8 cellular contexts compared by ENCODE assay signal in the genomic region with DNA sequence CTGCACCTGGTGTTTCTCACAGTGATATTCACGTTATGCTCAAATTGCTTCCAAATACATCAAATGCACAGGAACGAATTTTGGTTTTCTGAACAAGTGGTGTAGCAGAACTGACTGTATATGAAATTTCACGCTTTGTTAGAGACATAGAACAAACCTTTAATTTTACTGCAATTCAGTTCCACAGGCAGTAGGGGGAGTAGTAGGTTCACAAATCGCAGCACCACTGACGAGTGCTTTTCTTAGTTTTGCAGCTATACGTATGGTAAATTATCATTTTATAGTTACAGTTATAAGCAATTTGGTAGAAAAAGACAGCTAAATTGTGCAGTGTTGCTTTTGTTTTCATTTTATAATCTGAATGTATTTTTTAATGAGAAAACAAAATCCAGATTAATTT.
DNase-seq lines count a peak whose midpoint lies in the region; ATAC-seq and TF ChIP-seq lines count a peak whose summit lies in the region.

No MANE protein-coding gene starts in this region.

- DNase-seq in A172 (ENCODE audit: low spot score): peak; percentile 6
- peak; percentile 17 for DNase-seq in GM06990 (ENCODE audit: extremely low read depth, insufficient read length)
- DNase-seq in RWPE2 (ENCODE audit: low spot score): no peak
- DNase-seq in glutamatergic neuron: no peak
- no peak for DNase-seq in Ammon's horn (ENCODE audit: low spot score)
- no peak for DNase-seq in activated effector memory CD4-positive, alpha-beta T cell treated with Interleukin-2 at 50 U/mL for 16 hours

- no peaks in the 10 kb centered on the region for H3K27me3 ChIP-seq in GM06990 (replicated peaks; ENCODE audit: control insufficient read depth, insufficient read depth, low read length)
- no peaks in the 10 kb centered on the region for H3K27me3 ChIP-seq in RWPE2 (ENCODE audit: insufficient read depth, poor library complexity, severe bottlenecking)

- H3K4me1 Mint-ChIP-seq in glutamatergic neuron (ENCODE audit: low read depth, unreplicated experiment): no peaks in the 10 kb centered on the region

- no peaks in the 10 kb centered on the region for H3K9me3 ChIP-seq in RWPE2 (ENCODE audit: severe bottlenecking)

- H3K27ac Mint-ChIP-seq in glutamatergic neuron (ENCODE audit: unreplicated experiment): no peak overlapping the region

- H3K4me3 Mint-ChIP-seq in glutamatergic neuron (ENCODE audit: unreplicated experiment): no peak overlapping the region

- H3K36me3 ChIP-seq in GM06990 (ENCODE audit: control insufficient read depth, insufficient read depth, low read length): no peaks in the 10 kb centered on the region
- H3K36me3 ChIP-seq in RWPE2 (ENCODE audit: low read depth): no peaks in the 10 kb centered on the region

- no peak overlapping the region for H3K27ac ChIP-seq in RWPE2 (ENCODE audit: poor library complexity, severe bottlenecking)

- H3K9me3 Mint-ChIP-seq in glutamatergic neuron (ENCODE audit: unreplicated experiment): peaks cover 1% of the 10 kb centered on the region

- no peaks in the 10 kb centered on the region for H3K4me1 ChIP-seq in RWPE2 (ENCODE audit: insufficient read depth, poor library complexity, severe bottlenecking)

- H3K36me3 Mint-ChIP-seq in glutamatergic neuron (ENCODE audit: unreplicated experiment): peaks cover 10% of the 10 kb centered on the region

- no peak overlapping the region for H3K4me3 ChIP-seq in GM06990 (replicated peaks; ENCODE audit: low read depth, low read length)
- H3K4me3 ChIP-seq in RWPE2 (ENCODE audit: severe bottlenecking): no peak overlapping the region

- peak; percentile 70 for TF ChIP-seq CTCF in GM06990 (IDR thresholded peaks at IDR 0.05; ENCODE audit: insufficient read depth, low read length, poor library complexity, severe bottlenecking)
- TF ChIP-seq CTCF in RWPE2 (IDR thresholded peaks at IDR 0.05; ENCODE audit: poor library complexity, severe bottlenecking): peak; percentile 64
- peak; percentile 90 for TF ChIP-seq CTCF in glutamatergic neuron (IDR thresholded peaks at IDR 0.05; ENCODE audit: partially characterized antibody, unreplicated experiment)

- peak; percentile 64 for ATAC-seq in HG03565 (IDR thresholded peaks at IDR 0.05; ENCODE audit: unreplicated experiment)
- no peak; the same call in 2 of the 3 replicates for ATAC-seq in RWPE2 (ENCODE audit: low read depth)
- no peak for ATAC-seq in HG03139 (IDR thresholded peaks at IDR 0.05; ENCODE audit: unreplicated experiment)

- H3K27me3 Mint-ChIP-seq in glutamatergic neuron (ENCODE audit: unreplicated experiment): no peaks in the 10 kb centered on the region

Comparison
In these comparisons a context has a peak if more than half of its experiments do, and no peak if none do; other contexts are left out.
1. DNase-seq: peak in A172 (single experiment) and GM06990 (single experiment); none in RWPE2 (single experiment), glutamatergic neuron (single experiment), Ammon's horn (single experiment) and activated effector memory CD4-positive, alpha-beta T cell treated with Interleukin-2 at 50 U/mL for 16 hours (single experiment).
2. Peak in every context shown above with its lines, with median percentiles within 50 percentile points of each other: CTCF ChIP-seq.